In the genomic region with DNA sequence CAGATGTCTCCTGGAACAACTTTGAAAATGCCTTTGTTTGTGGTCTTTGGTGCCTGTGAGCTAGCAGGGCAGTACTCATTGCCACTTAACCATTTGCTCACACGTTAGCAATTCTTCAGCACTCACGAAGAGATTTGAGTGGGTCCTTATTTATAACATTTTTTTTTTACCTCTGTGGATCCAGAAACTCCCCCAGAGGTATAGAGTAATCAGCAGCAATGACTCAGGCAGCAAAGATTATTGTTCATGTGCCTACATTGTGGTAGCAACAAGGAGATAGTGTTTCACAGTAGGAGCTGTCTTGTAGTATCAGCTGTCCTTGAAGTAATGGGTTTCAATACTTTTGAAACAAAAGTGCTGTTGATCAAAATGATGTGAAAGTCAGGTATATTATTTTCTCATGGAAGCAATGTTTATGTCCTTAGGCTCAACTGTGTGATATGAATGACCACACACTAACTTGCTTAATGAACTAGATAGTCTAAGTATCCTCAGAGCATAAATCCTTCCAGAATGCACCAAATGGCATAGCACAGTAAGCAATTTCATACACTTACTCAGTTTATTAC, we compare ENCODE assay signal across 14 cellular contexts.
DNase-seq lines count a peak whose midpoint lies in the region; ATAC-seq and TF ChIP-seq lines count a peak whose summit lies in the region.
"Had no signal": no experiment of that assay in that cellular context is flagged by ENCODE, and none has a peak within 500 bp of the region (broad histone marks: within the 10 kb centered on the region; RNA-seq: fewer than 3 reads in every experiment).

No MANE protein-coding gene starts in this region.

- no peak overlapping the region for H3K27ac ChIP-seq in IMR-90 (ENCODE audit: insufficient read depth, low read length)
- H3K27ac ChIP-seq in brain microvascular endothelial cell: peak overlapping the region; percentile 89
- H3K27ac ChIP-seq: body of pancreas, pancreas had no signal

- no peak overlapping the region for H3K14ac ChIP-seq in IMR-90 (replicated peaks; ENCODE audit: low read depth, low read length)

- no peaks in the 10 kb centered on the region for H3K9me3 Mint-ChIP-seq in mesothelial cell of epicardium

- no peak overlapping the region for H3K18ac ChIP-seq in IMR-90 (ENCODE audit: low read depth, low read length)

- no peak overlapping the region for H3K4me3 ChIP-seq in IMR-90 (ENCODE audit: insufficient read depth, low read depth, low read length)
- H3K4me3 ChIP-seq in brain microvascular endothelial cell (ENCODE audit: low read depth, low read length): no peak overlapping the region
- H3K4me3 ChIP-seq: body of pancreas, pancreas had no signal

- no peak overlapping the region for H2AK5ac ChIP-seq in IMR-90 (ENCODE audit: low read depth, low read length)

- WGBS in IMR-90 (ENCODE audit: extremely low coverage in 2 of 2, insufficient read length in 1 of 2), 2 experiments: no CpG with 5 or more reads among the region's 2 CpGs

- TF ChIP-seq CTCF in AG09319 (IDR thresholded peaks at IDR 0.05; ENCODE audit: low read depth, low read length) (no peak), IMR-90 (conservative IDR thresholded peaks at IDR 0.05; ENCODE audit: low read depth, low read length) (no peak), brain microvascular endothelial cell (IDR thresholded peaks at IDR 0.05; ENCODE audit: low read depth, low read length, missing control alignments) (no peak), mesothelial cell of epicardium (IDR thresholded peaks at IDR 0.05; ENCODE audit: unreplicated experiment) (no peak)

- H3K27me3 Mint-ChIP-seq in mesothelial cell of epicardium (ENCODE audit: low read depth): peaks cover 66% of the 10 kb centered on the region

- no peaks in the 10 kb centered on the region for H4K20me1 ChIP-seq in IMR-90 (ENCODE audit: insufficient read depth, low read length)

- H3K4ac ChIP-seq in IMR-90 (ENCODE audit: low read depth, low read length): no peak overlapping the region

- TF ChIP-seq RAD21 in IMR-90 (IDR thresholded peaks at IDR 0.05; ENCODE audit: low read length): no peak

- no peak overlapping the region for H3K9ac ChIP-seq in IMR-90 (ENCODE audit: low read depth, low read length)

- no peak; the same call in 1 of the 2 replicates for ATAC-seq in IMR-90 (ENCODE audit: low read depth)
- ATAC-seq: activated CD4-positive, alpha-beta T cell treated with anti-CD3 and anti-CD28 coated beads for 36 hours; body of pancreas had no signal

- H2AK9ac ChIP-seq in IMR-90 (replicated peaks; ENCODE audit: low read depth, low read length, poor library complexity): no peak overlapping the region

- H3K4me2 ChIP-seq in IMR-90 (ENCODE audit: low read depth, low read length): no peak overlapping the region

- dilution Hi-C loops in IMR-90 (cut with HindIII; ENCODE audit: low sequenced_read_pairs, unreplicated experiment): no loop called here

- no peak overlapping the region for H3K27ac Mint-ChIP-seq in mesothelial cell of epicardium
- H3K27ac Mint-ChIP-seq: activated CD4-positive, alpha-beta T cell treated with anti-CD3 and anti-CD28 coated beads for 36 hours had no signal

- no TSS peak for BruUV-seq in IMR-90 (replicated peaks; lab: Mats Ljungman, UMichigan)

- POLR2A ChIA-PET in IMR-90 (lab: Charles Lee; ENCODE audit: unreplicated experiment): no interaction called here

- in situ Hi-C loops in IMR-90 (cut with MboI; ENCODE audit: low sequenced_read_pairs): no loop called here
- in situ Hi-C loops in brain microvascular endothelial cell (cut with HindIII; ENCODE audit: low pct_ligation_motif_present, low sequenced_read_pairs): no loop called here

- no peak overlapping the region for H2BK120ac ChIP-seq in IMR-90 (ENCODE audit: low read depth, low read length)

- H3K79me1 ChIP-seq in IMR-90 (ENCODE audit: low read depth in 1 of 2, low read length in 2 of 2): no peaks in the 10 kb centered on the region

- no peak overlapping the region for H4K5ac ChIP-seq in IMR-90 (ENCODE audit: low read depth, low read length)

- no peak overlapping the region for H4K8ac ChIP-seq in IMR-90 (ENCODE audit: low read depth in 2 of 2, low read length in 2 of 2)

- CTCF ChIA-PET in IMR-90 (lab: Yijun Ruan, JAX): no interaction called here

- no peak overlapping the region for H2BK5ac ChIP-seq in IMR-90 (ENCODE audit: low read depth, low read length, poor library complexity, severe bottlenecking)

- TF ChIP-seq POLR2A in IMR-90 (IDR thresholded peaks at IDR 0.05; ENCODE audit: low read depth, low read length): no peak

- H3K27me3 ChIP-seq in IMR-90 (ENCODE audit: control insufficient read depth, insufficient read depth, low read length) (no peaks in the 10 kb centered on the region; the same call in 1 of the 2 replicates), brain microvascular endothelial cell (replicated peaks) (no peaks in the 10 kb centered on the region)
- H3K27me3 ChIP-seq: body of pancreas, pancreas had no signal

- no peak overlapping the region for H2BK15ac ChIP-seq in IMR-90 (ENCODE audit: low read depth, low read length)

- no peaks in the 10 kb centered on the region for H3K4me1 ChIP-seq in IMR-90 (ENCODE audit: control insufficient read depth, insufficient read depth, low read length)
- H3K4me1 ChIP-seq: body of pancreas, pancreas had no signal

- H2AFZ ChIP-seq in IMR-90 (replicated peaks; ENCODE audit: low read length, poor library complexity): no peak overlapping the region

- H3K23ac ChIP-seq in IMR-90 (ENCODE audit: low read depth, low read length): no peak overlapping the region

- peaks cover 19% of the 10 kb centered on the region for H3K4me1 Mint-ChIP-seq in mesothelial cell of epicardium
- H3K4me1 Mint-ChIP-seq: activated CD4-positive, alpha-beta T cell treated with anti-CD3 and anti-CD28 coated beads for 36 hours had no signal

- no peak overlapping the region for H3K4me3 Mint-ChIP-seq in mesothelial cell of epicardium
- H3K4me3 Mint-ChIP-seq: activated CD4-positive, alpha-beta T cell treated with anti-CD3 and anti-CD28 coated beads for 36 hours had no signal

- H3K9me1 ChIP-seq in IMR-90 (ENCODE audit: insufficient read depth, low read length): no peaks in the 10 kb centered on the region

- H2BK20ac ChIP-seq in IMR-90 (ENCODE audit: low read depth, low read length): no peak overlapping the region

- H3K56ac ChIP-seq in IMR-90 (ENCODE audit: extremely low read depth, insufficient read depth, low read length): no peak overlapping the region

- intact Hi-C loops in IMR-90 (cut with micrococcal nuclease): no loop called here

- H3K9me3 ChIP-seq in IMR-90 (ENCODE audit: control insufficient read depth, insufficient read depth, low read length): no peaks in the 10 kb centered on the region
- H3K9me3 ChIP-seq: body of pancreas, pancreas had no signal

- H3K36me3 Mint-ChIP-seq in mesothelial cell of epicardium: no peaks in the 10 kb centered on the region

- H3K36me3 ChIP-seq in IMR-90 (ENCODE audit: control insufficient read depth, insufficient read depth, low read length) (no peaks in the 10 kb centered on the region), brain microvascular endothelial cell (replicated peaks) (no peaks in the 10 kb centered on the region)
- H3K36me3 ChIP-seq: pancreas had no signal

- H4K91ac ChIP-seq in IMR-90 (ENCODE audit: insufficient read depth, low read depth, low read length): no peak overlapping the region

- DNase-seq in AG09319 (ENCODE audit: extremely low read depth, low read depth) (peak; percentile 20), IMR-90 (peak; percentile 49), brain microvascular endothelial cell (peak; percentile 84), kidney glomerular epithelial cell (lab: John Stamatoyannopoulos, UW) (peak; percentile 73), DMS 273 treated with DMSO at 0.1 percent for 48 hours (lab: John Stamatoyannopoulos, UW) (no peak), GM19240 (ENCODE audit: insufficient read length, low spot score) (no peak), NCI-H510A (lab: John Stamatoyannopoulos, UW) (no peak), mesothelial cell of epicardium (ENCODE audit: low spot score in 2 of 2, unreplicated experiment in 2 of 2) (no peak)
- DNase-seq: activated CD4-positive, alpha-beta T cell treated with anti-CD3 and anti-CD28 coated beads for 36 hours; DMS79 treated with DMSO at 0.1 percent for 48 hours; midbrain; pancreas; T-helper 1 cell had no signal

TF ChIP-seq in IMR-90, 13 proteins besides CTCF, POLR2A, EP300 and RAD21:
- TF ChIP-seq MAFK (IDR thresholded peaks at IDR 0.05; ENCODE audit: low read depth, low read length) (no peak), FOS (IDR thresholded peaks at IDR 0.05; ENCODE audit: low read depth, low read length) (no peak), NFE2L2 (IDR thresholded peaks at IDR 0.05; ENCODE audit: low read depth, low read length) (no peak), BHLHE40 (IDR thresholded peaks at IDR 0.05; ENCODE audit: low read depth, low read length) (no peak), CHD1 (IDR thresholded peaks at IDR 0.05; ENCODE audit: low read depth, low read length) (no peak), MXI1 (IDR thresholded peaks at IDR 0.05; ENCODE audit: borderline replicate concordance, low read depth, low read length) (no peak), RFX5 (IDR thresholded peaks at IDR 0.05; ENCODE audit: low read depth, low read length) (no peak), MAZ (IDR thresholded peaks at IDR 0.05; ENCODE audit: borderline replicate concordance, low read depth, low read length) (no peak), SMC3 (IDR thresholded peaks at IDR 0.05; ENCODE audit: low read depth, low read length) (no peak), RCOR1 (IDR thresholded peaks at IDR 0.05; ENCODE audit: insufficient replicate concordance, low read length) (no peak), CEBPB (IDR thresholded peaks at IDR 0.05; ENCODE audit: low read depth, low read length) (no peak)
- TF ChIP-seq, protein P1, sequence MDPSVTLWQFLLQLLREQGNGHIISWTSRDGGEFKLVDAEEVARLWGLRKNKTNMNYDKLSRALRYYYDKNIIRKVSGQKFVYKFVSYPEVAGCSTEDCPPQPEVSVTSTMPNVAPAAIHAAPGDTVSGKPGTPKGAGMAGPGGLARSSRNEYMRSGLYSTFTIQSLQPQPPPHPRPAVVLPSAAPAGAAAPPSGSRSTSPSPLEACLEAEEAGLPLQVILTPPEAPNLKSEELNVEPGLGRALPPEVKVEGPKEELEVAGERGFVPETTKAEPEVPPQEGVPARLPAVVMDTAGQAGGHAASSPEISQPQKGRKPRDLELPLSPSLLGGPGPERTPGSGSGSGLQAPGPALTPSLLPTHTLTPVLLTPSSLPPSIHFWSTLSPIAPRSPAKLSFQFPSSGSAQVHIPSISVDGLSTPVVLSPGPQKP (IDR thresholded peaks at IDR 0.05; ENCODE audit: borderline replicate concordance, low read depth, low read length): no peak
- TF ChIP-seq, protein P2, sequence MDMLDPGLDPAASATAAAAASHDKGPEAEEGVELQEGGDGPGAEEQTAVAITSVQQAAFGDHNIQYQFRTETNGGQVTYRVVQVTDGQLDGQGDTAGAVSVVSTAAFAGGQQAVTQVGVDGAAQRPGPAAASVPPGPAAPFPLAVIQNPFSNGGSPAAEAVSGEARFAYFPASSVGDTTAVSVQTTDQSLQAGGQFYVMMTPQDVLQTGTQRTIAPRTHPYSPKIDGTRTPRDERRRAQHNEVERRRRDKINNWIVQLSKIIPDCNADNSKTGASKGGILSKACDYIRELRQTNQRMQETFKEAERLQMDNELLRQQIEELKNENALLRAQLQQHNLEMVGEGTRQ (IDR thresholded peaks at IDR 0.05; ENCODE audit: low read depth, low read length): no peak

Comparison
In these comparisons a context has a peak if more than half of its experiments do, and no peak if none do; other contexts are left out.
1. DNase-seq: peak in AG09319 (single experiment), IMR-90 (single experiment), brain microvascular endothelial cell (single experiment) and kidney glomerular epithelial cell (single experiment); none in DMS 273 treated with DMSO at 0.1 percent for 48 hours (single experiment), GM19240 (single experiment), NCI-H510A (single experiment) and mesothelial cell of epicardium (0 of 2).